In genomic region chr6:27541212-27541931, GRCh38 we compare ENCODE assay signal across 15 cellular contexts.
DNase-seq lines count a peak whose midpoint lies in the region; ATAC-seq and TF ChIP-seq lines count a peak whose summit lies in the region.
"Had no signal": no experiment of that assay in that cellular context is flagged by ENCODE, and none has a peak within 500 bp of the region (broad histone marks: within the 10 kb centered on the region; RNA-seq: fewer than 3 reads in every experiment).

No MANE protein-coding gene starts in this region.

- intact Hi-C loops in heart left ventricle (cut with DNase I): no loop called here

- peak; percentile 51 for DNase-seq in stimulated activated CD4-positive, alpha-beta T cell treated with anti-CD3 and anti-CD28 coated beads, Interleukin-1b, Interleukin-23, amount 100 ng/mL, for 48 hours
- no peak for DNase-seq in stimulated activated CD4-positive, alpha-beta T cell treated with anti-CD3 and anti-CD28 coated beads, Interleukin-4, amount 100 ng/mL, for 4 hours
- peak; percentile 86 for DNase-seq in MG63
- DNase-seq in brain microvascular endothelial cell: peak; percentile 69
- no peak for DNase-seq in heart left ventricle
- no peak for DNase-seq in NCI-H1694 (lab: John Stamatoyannopoulos, UW)
- DNase-seq in SK-N-DZ (ENCODE audit: low spot score): no peak
- no peak for DNase-seq in mesenteric fat pad (ENCODE audit: low spot score)
- DNase-seq: activated T-cell treated with anti-CD3 and anti-CD28 coated beads, Interleukin-2, amount 50 U/mL, for 24 hours; naive B cell; NK-92 treated with Interleukin-12 subunit alpha and Interleukin-12 subunit beta, amount 100 ng/mL, for 24 hours; sigmoid colon; T-helper 2 cell; thyroid gland had no signal

- H3K27ac ChIP-seq in brain microvascular endothelial cell (no peak overlapping the region), heart left ventricle (no peak overlapping the region)
- H3K27ac ChIP-seq: BLaER1 treated with 17β-estradiol and CSF1 and Interleukin-3, amounts not matched to agents 10 nM and 100 nM; sigmoid colon; thyroid gland had no signal

- no peaks in the 10 kb centered on the region for H3K27me3 ChIP-seq in MG63
- no peaks in the 10 kb centered on the region for H3K27me3 ChIP-seq in brain microvascular endothelial cell (replicated peaks)
- H3K27me3 ChIP-seq in heart left ventricle: peaks cover 11 to 99% (median 61%) of the 10 kb centered on the region in 9 donors
- H3K27me3 ChIP-seq: BLaER1 treated with 17β-estradiol and CSF1 and Interleukin-3, amounts not matched to agents 10 nM and 100 nM had no signal

- TF ChIP-seq CTCF in brain microvascular endothelial cell (IDR thresholded peaks at IDR 0.05; ENCODE audit: low read depth, low read length, missing control alignments) (no peak), heart left ventricle (IDR thresholded peaks at IDR 0.05) (no peak)

- WGBS in heart left ventricle, 4 donors: 29 to 34% (median 31%) methylated on average over 15 of the region's 15 CpGs

- TF ChIP-seq POLR2A in heart left ventricle (IDR thresholded peaks at IDR 0.05): no peak

- peaks cover 7% of the 10 kb centered on the region for H3K9me3 ChIP-seq in MG63
- H3K9me3 ChIP-seq in heart left ventricle: peaks cover 0 to 6% (median 0%) of the 10 kb centered on the region in 12 donors
- H3K9me3 ChIP-seq: sigmoid colon, thyroid gland had no signal

- H3K36me3 ChIP-seq in MG63: no peaks in the 10 kb centered on the region
- no peaks in the 10 kb centered on the region for H3K36me3 ChIP-seq in brain microvascular endothelial cell (replicated peaks)
- no peaks in the 10 kb centered on the region for H3K36me3 ChIP-seq in heart left ventricle
- H3K36me3 ChIP-seq: BLaER1 treated with 17β-estradiol and CSF1 and Interleukin-3, amounts not matched to agents 10 nM and 100 nM; sigmoid colon; thyroid gland had no signal

- in situ Hi-C loops in brain microvascular endothelial cell (cut with HindIII; ENCODE audit: low pct_ligation_motif_present, low sequenced_read_pairs): no loop called here

- no peak overlapping the region for H3K4me3 ChIP-seq in MG63
- H3K4me3 ChIP-seq in brain microvascular endothelial cell (ENCODE audit: low read depth, low read length): no peak overlapping the region
- no peak overlapping the region for H3K4me3 ChIP-seq in heart left ventricle
- H3K4me3 ChIP-seq: BLaER1 treated with 17β-estradiol and CSF1 and Interleukin-3, amounts not matched to agents 10 nM and 100 nM; sigmoid colon; thyroid gland had no signal

- H3K4me1 ChIP-seq in heart left ventricle: peaks cover 0 to 8% (median 0%) of the 10 kb centered on the region in 12 donors
- H3K4me1 ChIP-seq: BLaER1 treated with 17β-estradiol and CSF1 and Interleukin-3, amounts not matched to agents 10 nM and 100 nM; thyroid gland had no signal

- no peak for ATAC-seq in heart left ventricle

Comparison
In these comparisons a context has a peak if more than half of its experiments do, and no peak if none do; other contexts are left out.
1. DNase-seq: peak in stimulated activated CD4-positive, alpha-beta T cell treated with anti-CD3 and anti-CD28 coated beads, Interleukin-1b, Interleukin-23, amount 100 ng/mL, for 48 hours (single experiment), MG63 (single experiment) and brain microvascular endothelial cell (single experiment); none in stimulated activated CD4-positive, alpha-beta T cell treated with anti-CD3 and anti-CD28 coated beads, Interleukin-4, amount 100 ng/mL, for 4 hours (0 of 2), heart left ventricle (0 of 5), NCI-H1694 (single experiment), SK-N-DZ (single experiment) and mesenteric fat pad (single experiment).